8 cellular contexts compared by ENCODE assay signal in genomic region chr3:32106132-32106928, GRCh38. TPM values are rescaled to one million over a fixed set of nuclear protein-coding genes. Genes with fewer than 3 reads are reported as not detected.
DNase-seq lines count a peak whose midpoint lies in the region; ATAC-seq, FAIRE-seq and TF ChIP-seq lines count a peak whose summit lies in the region.

GPD1L (plus strand) TSS chr3:32106620; CDS start chr3:32106712, 92 bp downstream.

- DNase-seq in A549 (ENCODE audit: low read depth in 1 of 2, low spot score in 1 of 2): peak; percentile 78 to 95
- peak; percentile 76 for DNase-seq in NCI-H2171 treated with DMSO at 0.1 percent for 48 hours (lab: John Stamatoyannopoulos, UW)
- peak; percentile 82 to 97 for DNase-seq in T47D (ENCODE audit: low read depth in 1 of 2, low spot score in 1 of 2)

- no peaks in the 10 kb centered on the region for H3K36me3 ChIP-seq in skeletal muscle tissue (ENCODE audit: control insufficient read depth in 3 of 3, insufficient read depth in 3 of 3, low read length in 3 of 3)

- CTCF ChIA-PET in A549 (lab: Yijun Ruan, JAX): interaction anchor here (1.0 to 1.2 kb wide), 3 partner anchors 38 to 87 kb away, joined by 3 read pairs; no protein-coding TSS in a partner anchor

- TF ChIP-seq CTCF in A549 (IDR thresholded peaks at IDR 0.05) (no peak), VCaP (conservative IDR thresholded peaks at IDR 0.05) (no peak)

- POLR2A ChIA-PET in A549 (lab: Yijun Ruan, JAX): interaction anchor here (1.2 to 2.4 kb wide), 2 partner anchors 61 to 574 kb away, joined by 7 to 13 read pairs; partner anchors contain the start of gene STT3B

- no peaks in the 10 kb centered on the region for H3K27me3 ChIP-seq in skeletal muscle tissue (ENCODE audit: control insufficient read depth in 3 of 3, insufficient read depth in 3 of 3, low read length in 3 of 3)

- TF ChIP-seq EP300 in A549 (IDR thresholded peaks at IDR 0.05): no peak

- 10% methylated on average over 13 of the region's 78 CpGs for WGBS in A549 (ENCODE audit: missing lambda C conversion rate)

- in situ Hi-C loops in T47D (cut with HindIII; ENCODE audit: low pct_unique_long_range_greater_than_20kb, low sequenced_read_pairs): no loop called here

- H3K4me1 ChIP-seq in A549 (peaks cover 53% of the 10 kb centered on the region), skeletal muscle tissue (ENCODE audit: control insufficient read depth in 3 of 3, insufficient read depth in 3 of 3, low read length in 3 of 3) (peaks cover 33 to 47% (median 45%) of the 10 kb centered on the region in 3 donors)

- peak within 1 kb of the TSS; percentile 88 for H3K4me2 ChIP-seq in A549

- no peak for FAIRE-seq in A549 (lab: Jason Lieb, UNC)

- ATAC-seq in A549: peak; percentile 91 to 97
- ATAC-seq in GM18868 (IDR thresholded peaks at IDR 0.05; ENCODE audit: unreplicated experiment): peak; percentile 100
- ATAC-seq in HG03108 (IDR thresholded peaks at IDR 0.05; ENCODE audit: unreplicated experiment): peak; percentile 100

- H3K27ac ChIP-seq in A549 (peak within 1 kb of the TSS; percentile 88 to 91), VCaP (peak within 1 kb of the TSS; percentile 85), skeletal muscle tissue (ENCODE audit: low read depth, low read length) (peak within 1 kb of the TSS; percentile 89)

- peak; percentile 22 for TF ChIP-seq POLR2A in A549 (IDR thresholded peaks at IDR 0.05; ENCODE audit: low read length)

- peak within 1 kb of the TSS; percentile 77 to 100 (median 98) for H3K9ac ChIP-seq in skeletal muscle tissue (ENCODE audit: low read depth in 1 of 3, low read length in 3 of 3)

- H3K9me3 ChIP-seq in A549 (no peaks in the 10 kb centered on the region), iPS-18c (ENCODE audit: control insufficient read depth, insufficient read depth, low read length) (no peaks in the 10 kb centered on the region), skeletal muscle tissue (ENCODE audit: control insufficient read depth in 3 of 3, low read length in 3 of 3) (peaks cover 2 to 7% (median 4%) of the 10 kb centered on the region in 3 donors)

- H3K4me3 ChIP-seq in A549 (peak within 1 kb of the TSS; percentile 95), iPS-18c (ENCODE audit: insufficient read depth, low read depth, low read length) (peak within 1 kb of the TSS; percentile 73), skeletal muscle tissue (ENCODE audit: low read length in 3 of 3) (peak within 1 kb of the TSS; percentile 83 to 96 (median 89))

- TF ChIP-seq RAD21 in A549 (conservative IDR thresholded peaks at IDR 0.05 in 1 of 2, IDR thresholded peaks at IDR 0.05 in 1 of 2): no peak

TF ChIP-seq in A549, 52 proteins besides CTCF, POLR2A, EP300 and RAD21:
- 0 out of 2 replicates have a peak, but pooled peaks have one; percentile 33 for TF ChIP-seq HOXB13 (CRISPR knock-in tag; IDR thresholded peaks at IDR 0.05; ENCODE audit: low read depth)
- no peak for TF ChIP-seq ZC3H11A (IDR thresholded peaks at IDR 0.05)
- 0 out of 2 replicates have a peak, but pooled peaks have one; percentile 27 for TF ChIP-seq HOXB5 (CRISPR knock-in tag; IDR thresholded peaks at IDR 0.05)
- TF ChIP-seq MAZ (IDR thresholded peaks at IDR 0.05; ENCODE audit: borderline replicate concordance, low read depth, low read length): peak; percentile 60; the same call in 1 of the 2 replicates
- peak in 1 of 2 experiments; percentile 43; a peak in 1 of 5 replicates for TF ChIP-seq JUN (IDR thresholded peaks at IDR 0.05)
- no peak for TF ChIP-seq FOXS1 (CRISPR knock-in tag; IDR thresholded peaks at IDR 0.05)
- TF ChIP-seq PHF8 (IDR thresholded peaks at IDR 0.05; ENCODE audit: borderline replicate concordance, low read depth): peak; percentile 30; the same call in 1 of the 2 replicates
- TF ChIP-seq MAX (IDR thresholded peaks at IDR 0.05): peak; percentile 48; the same call in 1 of the 2 replicates

RNA-seq across cellular contexts. Expression of gene GPD1L, which starts in this region (rescaled TPM):
- polyA plus RNA-seq in A549 (2011; rRNA removed) (30.6 and 31.0 TPM in 2 replicates), A549 (2017; fragmentation: RNase III; extraction: RNeasy Plus Mini Kit Qiagen cat#74134 plus additional on column Dnase treatment) (13.3 to 15.6 TPM (median 13.6 TPM) in 3 replicates)
- 9.3 and 9.4 TPM in 2 replicates for polyA plus RNA-seq in A549 (2012; cell fraction: cytosol; rRNA removed)
- 9.5 and 10.5 TPM in 2 replicates for polyA plus RNA-seq in A549 (2012; cell fraction: nucleus; rRNA removed)
- polyA minus RNA-seq in A549 (2011; rRNA and poly(A)+ RNA removed): 18.3 and 18.9 TPM in 2 replicates
- total RNA-seq in skeletal muscle tissue: 54.3 TPM

Comparison
In these comparisons a context has a peak if more than half of its experiments do, and no peak if none do; other contexts are left out.
1. Peak in every context shown above with its lines: DNase-seq, ATAC-seq, H3K4me3 ChIP-seq and H3K27ac ChIP-seq.